1 cellular context compared by ENCODE assay signal in the genomic region with DNA sequence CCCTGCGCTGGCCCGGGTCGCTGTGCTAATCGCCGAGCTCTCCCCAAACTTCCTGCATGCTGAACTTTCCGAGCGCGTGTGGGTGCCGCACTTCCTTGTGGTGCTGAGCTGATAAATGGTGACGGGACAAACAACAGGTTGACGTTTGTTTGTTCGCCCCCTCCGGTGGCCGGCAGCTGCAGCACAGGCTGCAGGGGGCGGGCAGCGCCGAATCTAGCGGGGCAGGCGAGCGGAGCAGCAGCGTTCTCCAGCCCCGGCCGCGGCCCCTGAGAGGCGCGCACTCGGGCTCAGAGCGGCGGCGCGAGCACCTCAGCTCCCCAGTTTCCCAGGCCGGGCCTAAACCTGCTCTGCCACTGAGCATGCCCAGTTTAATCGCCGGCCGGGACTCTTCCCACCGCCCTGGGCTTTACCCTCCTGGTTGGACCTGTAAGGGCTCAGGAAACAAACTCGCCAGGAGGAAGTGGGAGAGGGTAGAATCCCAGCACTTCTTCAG.
TF ChIP-seq lines count a peak whose summit lies in the region.

TSS of gene PDGFD (minus strand) at position 120 of the 493 bp plus-strand sequence.

TF ChIP-seq in HepG2, 621 proteins besides CTCF, POLR2A, EP300 and RAD21 (continued from another document and continues in another):
- peak; percentile 40; the same call in 1 of the 2 replicates for TF ChIP-seq TFDP1 (CRISPR knock-in tag; IDR thresholded peaks at IDR 0.05; ENCODE audit: borderline replicate concordance)
- peak; percentile 63; the same call in 1 of the 2 replicates for TF ChIP-seq ZNF768 (CRISPR knock-in tag; IDR thresholded peaks at IDR 0.05)
- TF ChIP-seq ZNF430 (CRISPR knock-in tag; IDR thresholded peaks at IDR 0.05) = peak; percentile 79; the same call in 1 of the 2 replicates
- peak; percentile 58; the same call in 1 of the 2 replicates for TF ChIP-seq ZBTB38 (CRISPR knock-in tag; IDR thresholded peaks at IDR 0.05)
- TF ChIP-seq ATF4 (CRISPR knock-in tag; IDR thresholded peaks at IDR 0.05) = 0 out of 4 replicates have a peak, but pooled peaks of 1 of the 2 experiments have one; percentile 14
- peak; percentile 21; the same call in 1 of the 2 replicates for TF ChIP-seq HDAC1 (CRISPR knock-in tag; IDR thresholded peaks at IDR 0.05)
- TF ChIP-seq ZNF792 (CRISPR knock-in tag; IDR thresholded peaks at IDR 0.05) = no peak
- TF ChIP-seq YEATS4 (CRISPR knock-in tag; IDR thresholded peaks at IDR 0.05; ENCODE audit: borderline replicate concordance) = peak; percentile 16; the same call in 1 of the 2 replicates
- peak; percentile 68 for TF ChIP-seq HNRNPLL (IDR thresholded peaks at IDR 0.05; ENCODE audit: low read depth, low read length, poor library complexity, severe bottlenecking)
- TF ChIP-seq TSC22D2 (CRISPR knock-in tag; IDR thresholded peaks at IDR 0.05; ENCODE audit: borderline replicate concordance) = peak; percentile 69; the same call in 1 of the 2 replicates
- TF ChIP-seq HIC2 (CRISPR knock-in tag; IDR thresholded peaks at IDR 0.05; ENCODE audit: low read depth) = no peak
- no peak for TF ChIP-seq MED8 (CRISPR knock-in tag; IDR thresholded peaks at IDR 0.05; ENCODE audit: insufficient replicate concordance)
- TF ChIP-seq ZFY (CRISPR knock-in tag; IDR thresholded peaks at IDR 0.05) = peak; percentile 61; the same call in 1 of the 2 replicates
- TF ChIP-seq NCOA1 (CRISPR knock-in tag; IDR thresholded peaks at IDR 0.05) = no peak
- peak; percentile 75 for TF ChIP-seq ZNF687 (CRISPR knock-in tag; IDR thresholded peaks at IDR 0.05)
- peak; percentile 34; the same call in 1 of the 2 replicates for TF ChIP-seq ZNF605 (CRISPR knock-in tag; IDR thresholded peaks at IDR 0.05)
- peak; percentile 64; the same call in 1 of the 2 replicates for TF ChIP-seq ZNF879 (CRISPR knock-in tag; IDR thresholded peaks at IDR 0.05)
- TF ChIP-seq ZNF761 (CRISPR knock-in tag; conservative IDR thresholded peaks at IDR 0.05) = no peak
- no peak for TF ChIP-seq ZNF788 (CRISPR knock-in tag; IDR thresholded peaks at IDR 0.05; ENCODE audit: borderline replicate concordance)
- no peak for TF ChIP-seq ZNF543 (CRISPR knock-in tag; IDR thresholded peaks at IDR 0.05)
- no peak for TF ChIP-seq U2AF2 (IDR thresholded peaks at IDR 0.05; ENCODE audit: low read depth, low read length)
- TF ChIP-seq TFDP2 (CRISPR knock-in tag; IDR thresholded peaks at IDR 0.05) = peak; percentile 34; the same call in 1 of the 2 replicates
- peak; percentile 63 for TF ChIP-seq PATZ1 (CRISPR knock-in tag; IDR thresholded peaks at IDR 0.05)
- TF ChIP-seq KAT8 (CRISPR knock-in tag; IDR thresholded peaks at IDR 0.05) = peak; percentile 65
- TF ChIP-seq ZNF644 (CRISPR knock-in tag; IDR thresholded peaks at IDR 0.05; ENCODE audit: low read depth) = 0 out of 2 replicates have a peak, but pooled peaks have one; percentile 45
- peak; percentile 27; the same call in 1 of the 2 replicates for TF ChIP-seq ZNF776 (CRISPR knock-in tag; IDR thresholded peaks at IDR 0.05)
- no peak for TF ChIP-seq GATAD2A (CRISPR knock-in tag; IDR thresholded peaks at IDR 0.05)
- 0 out of 2 replicates have a peak, but pooled peaks have one; percentile 23 for TF ChIP-seq EEA1 (CRISPR knock-in tag; IDR thresholded peaks at IDR 0.05; ENCODE audit: borderline replicate concordance)
- TF ChIP-seq KLF16 (CRISPR knock-in tag; IDR thresholded peaks at IDR 0.05) = no peak; a peak in 1 of 4 replicates
- TF ChIP-seq NAIF1 (CRISPR knock-in tag; IDR thresholded peaks at IDR 0.05; ENCODE audit: borderline replicate concordance) = no peak
- TF ChIP-seq ATF2 (CRISPR knock-in tag; IDR thresholded peaks at IDR 0.05) = peak; percentile 25; the same call in 1 of the 2 replicates
- TF ChIP-seq TOPORS (CRISPR knock-in tag; IDR thresholded peaks at IDR 0.05) = no peak
- peak; percentile 42; the same call in 1 of the 2 replicates for TF ChIP-seq TBX2 (CRISPR knock-in tag; IDR thresholded peaks at IDR 0.05; ENCODE audit: borderline replicate concordance)
- 0 out of 2 replicates have a peak, but pooled peaks have one; percentile 22 for TF ChIP-seq ZNF263 (CRISPR knock-in tag; IDR thresholded peaks at IDR 0.05)
- TF ChIP-seq, protein P1, sequence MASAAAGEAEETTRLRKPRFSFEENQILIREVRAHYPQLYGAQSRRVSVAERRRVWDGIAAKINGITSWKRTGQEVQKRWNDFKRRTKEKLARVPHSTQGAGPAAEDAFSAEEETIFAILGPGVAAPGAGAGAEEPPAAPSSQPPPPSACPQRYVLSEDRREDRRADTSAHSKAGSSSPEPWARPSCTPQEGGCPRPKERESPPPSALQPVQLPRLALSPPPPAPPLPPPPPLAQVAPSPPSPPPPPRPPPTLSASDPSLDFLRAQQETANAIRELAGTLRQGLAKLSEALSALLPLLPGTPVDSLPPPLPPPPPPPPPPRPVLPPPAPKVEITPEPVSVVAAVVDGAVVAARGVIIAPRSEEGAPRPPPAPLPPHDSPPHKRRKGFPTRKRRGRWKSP (CRISPR knock-in tag; IDR thresholded peaks at IDR 0.05) = peak; percentile 91
- no peak for TF ChIP-seq SOX6 (IDR thresholded peaks at IDR 0.05)
- TF ChIP-seq SOX6 (CRISPR knock-in tag; IDR thresholded peaks at IDR 0.05) = peak; percentile 45
- no peak for TF ChIP-seq ZGPAT (CRISPR knock-in tag; IDR thresholded peaks at IDR 0.05)
- TF ChIP-seq ZNF124 (CRISPR knock-in tag; IDR thresholded peaks at IDR 0.05) = 0 out of 2 replicates have a peak, but pooled peaks have one; percentile 24
- TF ChIP-seq, protein P2, sequence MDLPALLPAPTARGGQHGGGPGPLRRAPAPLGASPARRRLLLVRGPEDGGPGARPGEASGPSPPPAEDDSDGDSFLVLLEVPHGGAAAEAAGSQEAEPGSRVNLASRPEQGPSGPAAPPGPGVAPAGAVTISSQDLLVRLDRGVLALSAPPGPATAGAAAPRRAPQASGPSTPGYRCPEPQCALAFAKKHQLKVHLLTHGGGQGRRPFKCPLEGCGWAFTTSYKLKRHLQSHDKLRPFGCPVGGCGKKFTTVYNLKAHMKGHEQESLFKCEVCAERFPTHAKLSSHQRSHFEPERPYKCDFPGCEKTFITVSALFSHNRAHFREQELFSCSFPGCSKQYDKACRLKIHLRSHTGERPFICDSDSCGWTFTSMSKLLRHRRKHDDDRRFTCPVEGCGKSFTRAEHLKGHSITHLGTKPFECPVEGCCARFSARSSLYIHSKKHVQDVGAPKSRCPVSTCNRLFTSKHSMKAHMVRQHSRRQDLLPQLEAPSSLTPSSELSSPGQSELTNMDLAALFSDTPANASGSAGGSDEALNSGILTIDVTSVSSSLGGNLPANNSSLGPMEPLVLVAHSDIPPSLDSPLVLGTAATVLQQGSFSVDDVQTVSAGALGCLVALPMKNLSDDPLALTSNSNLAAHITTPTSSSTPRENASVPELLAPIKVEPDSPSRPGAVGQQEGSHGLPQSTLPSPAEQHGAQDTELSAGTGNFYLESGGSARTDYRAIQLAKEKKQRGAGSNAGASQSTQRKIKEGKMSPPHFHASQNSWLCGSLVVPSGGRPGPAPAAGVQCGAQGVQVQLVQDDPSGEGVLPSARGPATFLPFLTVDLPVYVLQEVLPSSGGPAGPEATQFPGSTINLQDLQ (CRISPR knock-in tag; IDR thresholded peaks at IDR 0.05) = 0 out of 2 replicates have a peak, but pooled peaks have one; percentile 36
- peak; percentile 41; the same call in 1 of the 2 replicates for TF ChIP-seq MTF2 (CRISPR knock-in tag; IDR thresholded peaks at IDR 0.05; ENCODE audit: borderline replicate concordance)
